Comparison of ENCODE assay signal across 18 cellular contexts in genomic region chr11:44709966-44710365, GRCh38. TPM values are rescaled to one million over a fixed set of nuclear protein-coding genes. Genes with fewer than 3 reads are reported as not detected.
DNase-seq lines count a peak whose midpoint lies in the region; ATAC-seq and TF ChIP-seq lines count a peak whose summit lies in the region.
"Had no signal": no experiment of that assay in that cellular context is flagged by ENCODE, and none has a peak within 500 bp of the region (broad histone marks: within the 10 kb centered on the region; RNA-seq: fewer than 3 reads in every experiment).

No MANE protein-coding gene starts in this region.

- no peak overlapping the region for H3K4me3 ChIP-seq in BLaER1
- H3K4me3 ChIP-seq in lower lobe of right lung: no peak overlapping the region
- H3K4me3 ChIP-seq: lung had no signal

- no peak overlapping the region for H3K4me3 Mint-ChIP-seq in neural crest cell
- H3K4me3 Mint-ChIP-seq: activated naive CD8-positive, alpha-beta T cell treated with anti-CD3 and anti-CD28 coated beads, Interleukin-2, amount 50 U/mL, for 24 hours; naive thymus-derived CD8-positive, alpha-beta T cell had no signal

- peaks cover 4% of the 10 kb centered on the region for H3K9me3 Mint-ChIP-seq in neural crest cell
- H3K9me3 Mint-ChIP-seq in activated naive CD4-positive, alpha-beta T cell treated with anti-CD3 and anti-CD28 coated beads, Interleukin-2, amount 50 U/mL, for 72 hours: peaks cover 6 to 15% of the 10 kb centered on the region in 2 donors

- no peaks in the 10 kb centered on the region for H4K20me1 ChIP-seq in BLaER1

- no peaks in the 10 kb centered on the region for H3K27me3 ChIP-seq in BLaER1
- no peaks in the 10 kb centered on the region for H3K27me3 ChIP-seq in lower lobe of right lung (ENCODE audit: low read depth)

- no peak for TF ChIP-seq CTCF in neural crest cell (conservative IDR thresholded peaks at IDR 0.05)
- TF ChIP-seq CTCF in lower lobe of right lung (IDR thresholded peaks at IDR 0.05): no peak

- H3K36me3 ChIP-seq in BLaER1 (no peaks in the 10 kb centered on the region), lower lobe of right lung (no peaks in the 10 kb centered on the region)

- H3K9ac ChIP-seq in BLaER1: no peak overlapping the region

- H3K9me3 ChIP-seq in BLaER1: peaks cover 21% of the 10 kb centered on the region
- H3K9me3 ChIP-seq in lower lobe of right lung: no peaks in the 10 kb centered on the region

- peaks cover 37% of the 10 kb centered on the region for H3K4me1 Mint-ChIP-seq in neural crest cell
- H3K4me1 Mint-ChIP-seq: activated naive CD8-positive, alpha-beta T cell treated with anti-CD3 and anti-CD28 coated beads, Interleukin-2, amount 50 U/mL, for 24 hours had no signal

- H3K27me3 Mint-ChIP-seq in neural crest cell (ENCODE audit: low read depth): no peaks in the 10 kb centered on the region

- H3K27ac ChIP-seq in BLaER1 (no peak overlapping the region), lower lobe of right lung (no peak overlapping the region)
- H3K27ac ChIP-seq: VCaP had no signal

- peaks cover 4% of the 10 kb centered on the region for H3K36me3 Mint-ChIP-seq in neural crest cell (ENCODE audit: low read depth)
- no peaks in the 10 kb centered on the region for H3K36me3 Mint-ChIP-seq in activated naive CD4-positive, alpha-beta T cell treated with anti-CD3 and anti-CD28 coated beads, Interleukin-2, amount 50 U/mL, for 72 hours

- no peak for ATAC-seq in activated naive CD4-positive, alpha-beta T cell treated with anti-CD3 and anti-CD28 coated beads, Interleukin-2, amount 50 U/mL, for 72 hours
- no peak for ATAC-seq in lower lobe of right lung
- ATAC-seq: activated naive CD8-positive, alpha-beta T cell treated with anti-CD3 and anti-CD28 coated beads, Interleukin-2, amount 50 U/mL, for 24 hours; naive thymus-derived CD8-positive, alpha-beta T cell; Panc1 had no signal

- DNase-seq in NCI-H446 treated with DMSO at 0.1 percent for 48 hours (lab: John Stamatoyannopoulos, UW) (peak; percentile 94), dermis microvascular lymphatic vessel endothelial cell (ENCODE audit: low read depth in 2 of 2) (peak; percentile 62 to 80), neural crest cell (ENCODE audit: low read depth, low spot score) (no peak), lower lobe of right lung (no peak), cerebellum (ENCODE audit: low spot score) (no peak)
- DNase-seq in stimulated activated CD4-positive, alpha-beta T cell treated with anti-CD3 and anti-CD28 coated beads, Interleukin-2, amount 100 ng/mL, for 48 hours: no peak
- no peak for DNase-seq in activated naive CD4-positive, alpha-beta T cell treated with anti-CD3 and anti-CD28 coated beads, Interleukin-2, amount 50 U/mL, for 72 hours (ENCODE audit: low spot score in 2 of 2)
- DNase-seq: activated naive CD8-positive, alpha-beta T cell treated with anti-CD3 and anti-CD28 coated beads, Interleukin-2, amount 50 U/mL, for 24 hours; caudate nucleus; naive thymus-derived CD8-positive, alpha-beta T cell; NCI-H187; NCI-H510A treated with DMSO at 0.1 percent for 48 hours; retina had no signal

- H3K4me1 ChIP-seq in BLaER1 (peaks cover 20% of the 10 kb centered on the region), lower lobe of right lung (no peaks in the 10 kb centered on the region)

- H3K27ac Mint-ChIP-seq in neural crest cell (ENCODE audit: unreplicated experiment): peak overlapping the region; percentile 39
- H3K27ac Mint-ChIP-seq in activated naive CD4-positive, alpha-beta T cell treated with anti-CD3 and anti-CD28 coated beads, Interleukin-2, amount 50 U/mL, for 72 hours: peak overlapping the region in 1 of 2 donors; percentile 3
- H3K27ac Mint-ChIP-seq: activated naive CD8-positive, alpha-beta T cell treated with anti-CD3 and anti-CD28 coated beads, Interleukin-2, amount 50 U/mL, for 24 hours had no signal

- peak overlapping the region; percentile 11; the same call in 1 of the 2 replicates for H3K4me2 ChIP-seq in BLaER1

- intact Hi-C loops in lower lobe of right lung (cut with DNase I): no loop called here

RNA-seq across cellular contexts. Expression of gene TSPAN18, which starts 16.8 kb away (rescaled TPM):
- total RNA-seq in dermis microvascular lymphatic vessel endothelial cell (26.3 and 47.2 TPM in 2 replicates), neural crest cell (116 and 125 TPM in 2 replicates), lower lobe of right lung (38.4 TPM), cerebellum (31.9 TPM)
- 1 to 10 TPM; 2.3 to 3.6 TPM for total RNA-seq in activated naive CD4-positive, alpha-beta T cell treated with anti-CD3 and anti-CD28 coated beads, Interleukin-2, amount 50 U/mL, for 72 hours
- total RNA-seq: HT-29 had no signal

Comparison
In these comparisons a context has a peak if more than half of its experiments do, and no peak if none do; other contexts are left out.
1. DNase-seq: peak in NCI-H446 treated with DMSO at 0.1 percent for 48 hours (single experiment) and dermis microvascular lymphatic vessel endothelial cell (2 of 2); none in neural crest cell (single experiment), stimulated activated CD4-positive, alpha-beta T cell treated with anti-CD3 and anti-CD28 coated beads, Interleukin-2, amount 100 ng/mL, for 48 hours (0 of 2), activated naive CD4-positive, alpha-beta T cell treated with anti-CD3 and anti-CD28 coated beads, Interleukin-2, amount 50 U/mL, for 72 hours (0 of 2), lower lobe of right lung (single experiment) and cerebellum (single experiment).